8 cellular contexts compared by ENCODE assay signal in genomic region chr15:76932090-76932966, GRCh38. TPM values are rescaled to one million over a fixed set of nuclear protein-coding genes. Genes with fewer than 3 reads are reported as not detected.
DNase-seq lines count a peak whose midpoint lies in the region; ATAC-seq, FAIRE-seq and TF ChIP-seq lines count a peak whose summit lies in the region.

No MANE protein-coding gene starts in this region.

- H3K4me3 Mint-ChIP-seq in stimulated activated naive CD8-positive, alpha-beta T cell treated with anti-CD3 and anti-CD28 coated beads, Interleukin-15, Interleukin-2, amounts not matched to agents 100 ng/mL and 50 ng/mL, for 24 hours, result peak overlapping the region; percentile 94
- H3K4me3 Mint-ChIP-seq in endothelial cell (ENCODE audit: unreplicated experiment), result peak overlapping the region; percentile 95

- H3K27me3 Mint-ChIP-seq in stimulated activated naive CD8-positive, alpha-beta T cell treated with anti-CD3 and anti-CD28 coated beads, Interleukin-15, Interleukin-2, amounts not matched to agents 100 ng/mL and 50 ng/mL, for 24 hours, result no peaks in the 10 kb centered on the region
- H3K27me3 Mint-ChIP-seq in endothelial cell (ENCODE audit: unreplicated experiment), result peaks cover 1% of the 10 kb centered on the region

- H3K36me3 ChIP-seq in SJSA1, result peaks cover 42% of the 10 kb centered on the region

- no peak for TF ChIP-seq CTCF in endothelial cell (IDR thresholded peaks at IDR 0.05; ENCODE audit: unreplicated experiment)
- no peak for TF ChIP-seq CTCF in omental fat pad (IDR thresholded peaks at IDR 0.05)

- H3K27me3 ChIP-seq in SJSA1 (replicated peaks), result no peaks in the 10 kb centered on the region

- H3K27ac Mint-ChIP-seq in stimulated activated naive CD8-positive, alpha-beta T cell treated with anti-CD3 and anti-CD28 coated beads, Interleukin-15, Interleukin-2, amounts not matched to agents 100 ng/mL and 50 ng/mL, for 24 hours, result peak overlapping the region; percentile 74
- H3K27ac Mint-ChIP-seq in endothelial cell (ENCODE audit: unreplicated experiment), result peak overlapping the region; percentile 21

- no peak for FAIRE-seq in RCC 7860 (lab: Jason Lieb, UNC)

- ATAC-seq in stimulated activated naive CD8-positive, alpha-beta T cell treated with anti-CD3 and anti-CD28 coated beads, Interleukin-15, Interleukin-2, amounts not matched to agents 100 U/mL and 50 U/mL, for 24 hours, result no peak
- peak; percentile 28 for ATAC-seq in omental fat pad (ENCODE audit: low FRiP score)

- 0 out of 2 replicates have a peak overlapping the region, but pooled peaks have one; percentile 23 for H3K27ac ChIP-seq in SJSA1

- peaks cover 41% of the 10 kb centered on the region for H3K4me1 Mint-ChIP-seq in stimulated activated naive CD8-positive, alpha-beta T cell treated with anti-CD3 and anti-CD28 coated beads, Interleukin-15, Interleukin-2, amounts not matched to agents 100 ng/mL and 50 ng/mL, for 24 hours (ENCODE audit: low read depth)
- H3K4me1 Mint-ChIP-seq in endothelial cell (ENCODE audit: unreplicated experiment), result peaks cover 15% of the 10 kb centered on the region

- H3K4me3 ChIP-seq in SJSA1, result peak overlapping the region; percentile 94

- H3K9me3 Mint-ChIP-seq in stimulated activated naive CD8-positive, alpha-beta T cell treated with anti-CD3 and anti-CD28 coated beads, Interleukin-15, Interleukin-2, amounts not matched to agents 100 ng/mL and 50 ng/mL, for 24 hours, result no peaks in the 10 kb centered on the region
- H3K9me3 Mint-ChIP-seq in endothelial cell (ENCODE audit: unreplicated experiment), result no peaks in the 10 kb centered on the region

- H3K4me1 ChIP-seq in SJSA1 (replicated peaks), result peaks cover 11% of the 10 kb centered on the region

- peaks cover 38% of the 10 kb centered on the region for H3K36me3 Mint-ChIP-seq in stimulated activated naive CD8-positive, alpha-beta T cell treated with anti-CD3 and anti-CD28 coated beads, Interleukin-15, Interleukin-2, amounts not matched to agents 100 ng/mL and 50 ng/mL, for 24 hours (ENCODE audit: low read depth)
- H3K36me3 Mint-ChIP-seq in endothelial cell (ENCODE audit: low read depth, unreplicated experiment), result peaks cover 12% of the 10 kb centered on the region

- no peaks in the 10 kb centered on the region for H3K9me3 ChIP-seq in SJSA1 (replicated peaks)

- no peak for DNase-seq in stimulated activated naive CD8-positive, alpha-beta T cell treated with anti-CD3 and anti-CD28 coated beads, Interleukin-15, Interleukin-2, amounts not matched to agents 100 U/mL and 50 U/mL, for 24 hours
- peak in 1 of 2 experiments; percentile 21 for DNase-seq in SJSA1 (ENCODE audit: low read depth in 1 of 2, low spot score in 2 of 2)
- DNase-seq in endothelial cell (ENCODE audit: low spot score), result no peak
- DNase-seq in omental fat pad (ENCODE audit: low spot score), result no peak
- no peak for DNase-seq in NCI-H1436 (lab: John Stamatoyannopoulos, UW)
- DNase-seq in RCC 7860 (ENCODE audit: low spot score), result no peak
- DNase-seq in middle frontal gyrus (ENCODE audit: extremely low spot score, low spot score), result no peak

RNA-seq across cellular contexts. Expression of gene RCN2, which starts 0.8 kb away (rescaled TPM):
- 135 and 145 TPM in 2 replicates for total RNA-seq in SJSA1 (2014; rRNA removed; shearing (Covaris generic))
- total RNA-seq in endothelial cell (ENCODE audit: unreplicated experiment) (76.1 TPM), omental fat pad (10 to 100 TPM; 26.0 to 43.0 (median 33.0) TPM)

RNA-seq across cellular contexts. Expression of gene SCAPER, which starts 27.2 kb away (rescaled TPM):
- 4.6 and 10.2 TPM in 2 replicates for total RNA-seq in SJSA1 (2014; rRNA removed; shearing (Covaris generic))
- 18.1 TPM for total RNA-seq in endothelial cell (ENCODE audit: unreplicated experiment)
- total RNA-seq in omental fat pad, result 10 to 100 TPM; 11.2 to 33.4 (median 22.6) TPM
